Comparison of ENCODE assay signal across 18 cellular contexts in genomic region chr10:133439517-133440461, GRCh38. TPM values are rescaled to one million over a fixed set of nuclear protein-coding genes. Genes with fewer than 3 reads are reported as not detected.
"Had no signal": no experiment of that assay in that cellular context is flagged by ENCODE, and none has a peak within 500 bp of the region (broad histone marks: within the 10 kb centered on the region; RNA-seq: fewer than 3 reads in every experiment).

No MANE protein-coding gene starts in this region.

- H3K9me3 ChIP-seq: gastrocnemius medialis, sigmoid colon had no signal

- H3K4me1 Mint-ChIP-seq: mesothelial cell of epicardium had no signal

- H3K36me3 Mint-ChIP-seq: activated CD8-positive, alpha-beta memory T cell treated with anti-CD3 and anti-CD28 coated beads, Interleukin-2, amount 10 ng/mL, durations not matched to agents 7 days and 5 days had no signal

- H3K36me3 ChIP-seq: ascending aorta, gastrocnemius medialis, heart right ventricle, sigmoid colon had no signal

- H3K27ac Mint-ChIP-seq: activated CD8-positive, alpha-beta memory T cell treated with anti-CD3 and anti-CD28 coated beads, Interleukin-2, amount 10 ng/mL, durations not matched to agents 7 days and 5 days; activated T-cell treated with anti-CD3 and anti-CD28 coated beads, Interleukin-2, amount 50 U/mL, for 24 hours; mesothelial cell of epicardium; stimulated activated naive CD8-positive, alpha-beta T cell treated with anti-CD3 and anti-CD28 coated beads, Interleukin-15, Interleukin-2, amounts not matched to agents 100 ng/mL and 50 ng/mL, for 24 hours had no signal

- H3K4me3 Mint-ChIP-seq: activated CD8-positive, alpha-beta memory T cell treated with anti-CD3 and anti-CD28 coated beads, Interleukin-2, amount 10 ng/mL, durations not matched to agents 7 days and 5 days; activated T-cell treated with anti-CD3 and anti-CD28 coated beads, Interleukin-2, amount 50 U/mL, for 24 hours; mesothelial cell of epicardium; stimulated activated naive CD8-positive, alpha-beta T cell treated with anti-CD3 and anti-CD28 coated beads, Interleukin-15, Interleukin-2, amounts not matched to agents 100 ng/mL and 50 ng/mL, for 24 hours had no signal

- H3K27ac ChIP-seq: ascending aorta, gastrocnemius medialis, heart right ventricle, sigmoid colon, SK-N-MC had no signal

- H3K4me1 ChIP-seq: ascending aorta, gastrocnemius medialis, heart right ventricle, sigmoid colon had no signal

- H3K9me3 Mint-ChIP-seq: activated T-cell treated with anti-CD3 and anti-CD28 coated beads, Interleukin-2, amount 50 U/mL, for 24 hours; stimulated activated naive CD8-positive, alpha-beta T cell treated with anti-CD3 and anti-CD28 coated beads, Interleukin-15, Interleukin-2, amounts not matched to agents 100 ng/mL and 50 ng/mL, for 24 hours had no signal

- H3K4me3 ChIP-seq: ascending aorta, gastrocnemius medialis, heart right ventricle, sigmoid colon, SK-N-MC had no signal

- DNase-seq: activated CD4-positive, alpha-beta T cell treated with anti-CD3 and anti-CD28 coated beads, Interleukin-2, amount 50 U/mL, for 1 hour; activated CD4-positive, CD25-positive, alpha-beta regulatory T cell; activated CD8-positive, alpha-beta memory T cell treated with anti-CD3 and anti-CD28 coated beads, Interleukin-2, amount 10 ng/mL, durations not matched to agents 7 days and 5 days; activated gamma-delta T cell treated with Interleukin-2 at 50 U/mL for 16 hours; activated T-cell treated with anti-CD3 and anti-CD28 coated beads, Interleukin-2, amount 50 U/mL, for 24 hours; effector CD8-positive, alpha-beta T cell; heart right ventricle; sigmoid colon; stimulated activated CD4-positive, alpha-beta T cell treated with anti-CD3 and anti-CD28 coated beads, Interleukin-12 subunit alpha, Interleukin-12 subunit beta, amount 100 ng/mL, for 4 hours; stimulated activated CD4-positive, alpha-beta T cell treated with anti-CD3 and anti-CD28 coated beads, Interleukin-4, amount 100 ng/mL, for 1 hour; stimulated activated CD8-positive, alpha-beta memory T cell treated with anti-CD3 and anti-CD28 coated beads, Interleukin-4, amount 100 ng/mL, for 48 hours had no signal

- H3K27me3 ChIP-seq: ascending aorta, gastrocnemius medialis, sigmoid colon had no signal

- ATAC-seq: gastrocnemius medialis had no signal

RNA-seq across cellular contexts. Expression of gene SPRN, which starts 15.4 kb away (rescaled TPM):
- total RNA-seq: activated CD8-positive, alpha-beta memory T cell treated with anti-CD3 and anti-CD28 coated beads, Interleukin-2, amount 10 ng/mL, durations not matched to agents 7 days and 5 days; ascending aorta; gastrocnemius medialis; liver; T-helper 1 cell treated with Interleukin-12 subunit alpha and Interleukin-12 subunit beta and Interleukin-4 antibody, amounts not matched to agents 30 ng/mL and 1 ng/mL, for 36 hours had no signal
